20 cellular contexts compared by ENCODE assay signal in genomic region chr18:32096936-32097335, GRCh38. TPM values are rescaled to one million over a fixed set of nuclear protein-coding genes. Genes with fewer than 3 reads are reported as not detected.
DNase-seq lines count a peak whose midpoint lies in the region; ATAC-seq, FAIRE-seq and TF ChIP-seq lines count a peak whose summit lies in the region.
"Had no signal": no experiment of that assay in that cellular context is flagged by ENCODE, and none has a peak within 500 bp of the region (broad histone marks: within the 10 kb centered on the region; RNA-seq: fewer than 3 reads in every experiment).

No MANE protein-coding gene starts in this region.

- peak overlapping the region; percentile 81 for H3K27ac Mint-ChIP-seq in activated naive CD8-positive, alpha-beta T cell treated with anti-CD3 and anti-CD28 coated beads, Interleukin-2, amount 10 ng/mL, durations not matched to agents 7 days and 5 days
- H3K27ac Mint-ChIP-seq in HFFc6: no peak overlapping the region
- H3K27ac Mint-ChIP-seq: GM23338 had no signal

- no peaks in the 10 kb centered on the region for H3K9me2 ChIP-seq in OCI-LY7 (ENCODE audit: insufficient read depth, low read length)

- H4K20me1 ChIP-seq in HepG2 (ENCODE audit: insufficient read depth, low read length): peaks cover 24% of the 10 kb centered on the region; the same call in 1 of the 2 replicates
- H4K20me1 ChIP-seq in OCI-LY7 (ENCODE audit: insufficient read depth, low read length): peaks cover 9% of the 10 kb centered on the region; the same call in 1 of the 2 replicates

- H2AFZ ChIP-seq in HepG2 (ENCODE audit: low read length) (no peak overlapping the region), OCI-LY7 (ENCODE audit: low read length) (no peak overlapping the region)
- H2AFZ ChIP-seq: GM23338 had no signal

- no peaks in the 10 kb centered on the region for H3K9me3 ChIP-seq in HepG2 (ENCODE audit: low read length)
- no peaks in the 10 kb centered on the region for H3K9me3 ChIP-seq in right lobe of liver
- no peaks in the 10 kb centered on the region for H3K9me3 ChIP-seq in OCI-LY7 (ENCODE audit: low read length)
- H3K9me3 ChIP-seq in thymus (ENCODE audit: control insufficient read depth): no peaks in the 10 kb centered on the region

- TF ChIP-seq RAD21 in HepG2 (CRISPR knock-in tag; IDR thresholded peaks at IDR 0.05): no peak

- peak overlapping the region; percentile 66 for H3K4me3 Mint-ChIP-seq in activated naive CD8-positive, alpha-beta T cell treated with anti-CD3 and anti-CD28 coated beads, Interleukin-2, amount 10 ng/mL, durations not matched to agents 7 days and 5 days
- H3K4me3 Mint-ChIP-seq in HFFc6: no peak overlapping the region
- H3K4me3 Mint-ChIP-seq: GM23338 had no signal

- H3K36me3 ChIP-seq in HepG2 (replicated peaks in 1 of 2; ENCODE audit: control insufficient read depth in 1 of 2, insufficient read depth in 2 of 2, low read length in 2 of 2) (peaks cover 5 to 13% of the 10 kb centered on the region in 2 experiments; a peak in 3 of 5 replicates), right lobe of liver (no peaks in the 10 kb centered on the region), OCI-LY7 (ENCODE audit: insufficient read depth, low read length) (peaks cover 55% of the 10 kb centered on the region), thymus (ENCODE audit: control insufficient read depth, insufficient read depth) (peaks cover 8% of the 10 kb centered on the region)

- TF ChIP-seq CTCF in HepG2 (CRISPR knock-in tag; IDR thresholded peaks at IDR 0.05): no peak
- TF ChIP-seq CTCF in right lobe of liver (IDR thresholded peaks at IDR 0.05): no peak
- no peak for TF ChIP-seq CTCF in OCI-LY7 (conservative IDR thresholded peaks at IDR 0.05; ENCODE audit: low read length)
- no peak for TF ChIP-seq CTCF in HFFc6 (IDR thresholded peaks at IDR 0.05)

- intact Hi-C loops in HepG2 (cut with micrococcal nuclease; ENCODE audit: unreplicated experiment) (loop anchor here (2.0 to 10.0 kb wide), 2 partner anchors 14 to 512 kb away; no protein-coding TSS in a partner anchor), right lobe of liver (cut with DNase I) (no loop called here), OCI-LY7 (cut with micrococcal nuclease; ENCODE audit: unreplicated experiment) (no loop called here)

- H3K9ac ChIP-seq in HepG2 (ENCODE audit: insufficient read depth, low read depth, low read length): no peak overlapping the region

- POLR2A ChIA-PET in HepG2 (lab: Yijun Ruan, JAX) (no interaction called here), OCI-LY7 (lab: Charles Lee) (interaction anchor here (0.6 kb wide), 2 partner anchors 24 to 70 kb away, joined by 3 to 9 read pairs; no protein-coding TSS in a partner anchor)
- POLR2A ChIA-PET in activated naive CD8-positive, alpha-beta T cell treated with anti-CD3 and anti-CD28 coated beads, Interleukin-2, amount 10 ng/mL, durations not matched to agents 7 days and 5 days (lab: Charles Lee): interaction anchor here (1.7 kb wide), 1 partner anchor 78 kb away, joined by 8 read pairs; the partner anchor contains the start of gene RNF125

- ATAC-seq in HepG2: no peak
- ATAC-seq in right lobe of liver: no peak
- ATAC-seq in activated naive CD8-positive, alpha-beta T cell treated with anti-CD3 and anti-CD28 coated beads, Interleukin-2, amount 10 ng/mL, durations not matched to agents 7 days and 5 days (ENCODE audit: low read depth): no peak
- ATAC-seq: GM23338 had no signal

- H3K27me3 Mint-ChIP-seq in activated naive CD8-positive, alpha-beta T cell treated with anti-CD3 and anti-CD28 coated beads, Interleukin-2, amount 10 ng/mL, durations not matched to agents 7 days and 5 days: no peaks in the 10 kb centered on the region
- H3K27me3 Mint-ChIP-seq in HFFc6 (ENCODE audit: insufficient read depth): peaks cover 5% of the 10 kb centered on the region; the same call in 1 of the 2 replicates

- no peaks in the 10 kb centered on the region for H3K9me3 Mint-ChIP-seq in activated naive CD8-positive, alpha-beta T cell treated with anti-CD3 and anti-CD28 coated beads, Interleukin-2, amount 10 ng/mL, durations not matched to agents 7 days and 5 days
- H3K9me3 Mint-ChIP-seq in HFFc6: no peaks in the 10 kb centered on the region
- H3K9me3 Mint-ChIP-seq: GM23338 had no signal

- CTCF ChIA-PET in HepG2 (lab: Yijun Ruan, JAX; ENCODE audit: low intra/inter-chr PET ratio, low total read pairs): no interaction called here
- CTCF ChIA-PET in OCI-LY7 (lab: Charles Lee; ENCODE audit: unreplicated experiment): no interaction called here

- H3K36me3 Mint-ChIP-seq in activated naive CD8-positive, alpha-beta T cell treated with anti-CD3 and anti-CD28 coated beads, Interleukin-2, amount 10 ng/mL, durations not matched to agents 7 days and 5 days: peaks cover 54% of the 10 kb centered on the region
- peaks cover 30% of the 10 kb centered on the region for H3K36me3 Mint-ChIP-seq in HFFc6 (ENCODE audit: low read depth)

- peaks cover 49% of the 10 kb centered on the region for H3K4me1 Mint-ChIP-seq in activated naive CD8-positive, alpha-beta T cell treated with anti-CD3 and anti-CD28 coated beads, Interleukin-2, amount 10 ng/mL, durations not matched to agents 7 days and 5 days
- H3K4me1 Mint-ChIP-seq in HFFc6 (ENCODE audit: low read depth): peaks cover 44% of the 10 kb centered on the region

- TF ChIP-seq POLR2A in HepG2 (IDR thresholded peaks at IDR 0.05; ENCODE audit: insufficient read depth in 1 of 2, low read depth in 2 of 2, low read length in 2 of 2): no peak
- TF ChIP-seq POLR2A in right lobe of liver (IDR thresholded peaks at IDR 0.05): no peak

- 0 out of 2 replicates have a peak overlapping the region, but pooled peaks have one; percentile 5 for H3K4me2 ChIP-seq in HepG2 (ENCODE audit: low read depth, low read length)
- H3K4me2 ChIP-seq in OCI-LY7 (ENCODE audit: low read length): peak overlapping the region; percentile 29; the same call in 1 of the 2 replicates

- H3K27me3 ChIP-seq in HepG2 (ENCODE audit: control insufficient read depth in 1 of 2, insufficient read depth in 2 of 2, low read length in 2 of 2) (no peaks in the 10 kb centered on the region), right lobe of liver (no peaks in the 10 kb centered on the region), thymus (ENCODE audit: control insufficient read depth, insufficient read depth) (no peaks in the 10 kb centered on the region)

- no peak overlapping the region for H3K4me3 ChIP-seq in HepG2 (replicated peaks in 1 of 3; ENCODE audit: insufficient read depth in 1 of 3, low read depth in 2 of 3, low read length in 3 of 3)
- H3K4me3 ChIP-seq in right lobe of liver: no peak overlapping the region
- no peak overlapping the region for H3K4me3 ChIP-seq in OCI-LY7 (ENCODE audit: low read depth, low read length, poor library complexity, severe bottlenecking)
- H3K4me3 ChIP-seq in thymus (ENCODE audit: low read length): no peak overlapping the region
- H3K4me3 ChIP-seq: GM23338 had no signal

- H3K79me2 ChIP-seq in HepG2 (ENCODE audit: insufficient read depth, low read length) (peaks cover 79% of the 10 kb centered on the region), OCI-LY7 (ENCODE audit: insufficient read depth, low read depth, low read length) (peaks cover 89% of the 10 kb centered on the region)

- H3K4me1 ChIP-seq in HepG2 (ENCODE audit: insufficient read depth, low read length) (peaks cover 42% of the 10 kb centered on the region), right lobe of liver (peaks cover 0 to 36% (median 22%) of the 10 kb centered on the region in 4 donors), OCI-LY7 (ENCODE audit: insufficient read depth, low read length, poor library complexity, severe bottlenecking) (peaks cover 22% of the 10 kb centered on the region), thymus (ENCODE audit: control insufficient read depth, insufficient read depth, low read length) (peaks cover 13% of the 10 kb centered on the region)

- 90% methylated on average over 2 of the region's 2 CpGs for WGBS in HepG2 (ENCODE audit: low lambda C conversion rate)
- 96% methylated on average over 2 of the region's 2 CpGs for WGBS in right lobe of liver (ENCODE audit: insufficient coverage, low coverage, low lambda C conversion rate, missing lambda C conversion rate)
- 31% methylated on average over 2 of the region's 2 CpGs for WGBS in thymus

- no peak for FAIRE-seq in HepG2 (lab: Jason Lieb, UNC)
- FAIRE-seq: frontal cortex, GM19239, keratinocyte had no signal

- in situ Hi-C loops in HepG2 (cut with HindIII; ENCODE audit: extremely low pct_ligation_motif_present, low pct_unique_long_range_greater_than_20kb): no loop called here

- no peak for DNase-seq in HepG2 (ENCODE audit: low spot score)
- no peak for DNase-seq in right lobe of liver
- no peak for DNase-seq in OCI-LY7 (ENCODE audit: low spot score)
- DNase-seq in activated naive CD8-positive, alpha-beta T cell treated with anti-CD3 and anti-CD28 coated beads, Interleukin-2, amount 10 ng/mL, durations not matched to agents 7 days and 5 days: no peak
- no peak for DNase-seq in GM19238 (ENCODE audit: insufficient read length, low spot score)
- DNase-seq in medulla oblongata (ENCODE audit: extremely low spot score): no peak
- DNase-seq in HFFc6: no peak
- DNase-seq: activated CD8-positive, alpha-beta memory T cell treated with anti-CD3 and anti-CD28 coated beads for 24 hours; KG1; mammary epithelial cell; NCI-H1105; NCI-H2107; NCI-H510A treated with DMSO at 0.1 percent for 48 hours; RPMI8226; trophoblast cell had no signal

- TF ChIP-seq EP300 in HepG2 (IDR thresholded peaks at IDR 0.05; ENCODE audit: low read depth in 2 of 2, low read length in 2 of 2): no peak
- TF ChIP-seq EP300 in HepG2 (CRISPR knock-in tag; IDR thresholded peaks at IDR 0.05; ENCODE audit: borderline replicate concordance): no peak

- H3K27ac ChIP-seq in HepG2 (ENCODE audit: extremely low read length, insufficient read depth, low read length): no peak overlapping the region
- H3K27ac ChIP-seq in right lobe of liver: no peak overlapping the region
- no peak overlapping the region for H3K27ac ChIP-seq in OCI-LY7 (ENCODE audit: low read depth, low read length, poor library complexity, severe bottlenecking)
- peak overlapping the region; percentile 58 for H3K27ac ChIP-seq in thymus (ENCODE audit: low read depth)

- no TSS peak for BruUV-seq in HepG2 (replicated peaks; lab: Mats Ljungman, UMichigan)
- BruUV-seq in OCI-LY7 (replicated peaks; lab: Mats Ljungman, UMichigan): no TSS peak

RNA-seq across cellular contexts. Expression of gene RNF138, which starts 5.3 kb away (rescaled TPM):
- total RNA-seq in HepG2 (2016; rRNA removed; fragmentation: Illumina TruSeq; extraction: Trizol): 33.6 and 44.8 TPM in 2 replicates
- total RNA-seq in HepG2 (2016; cell fraction: cytosol; rRNA removed; fragmentation: Illumina TruSeq; extraction: Trizol; ENCODE audit: low read depth): 26.6 and 29.1 TPM in 2 replicates
- total RNA-seq in HepG2 (2016; cell fraction: insoluble cytoplasmic fraction; rRNA removed; fragmentation: Illumina TruSeq; extraction: Trizol): 38.1 and 50.2 TPM in 2 replicates
- 35.2 and 40.9 TPM in 2 replicates for total RNA-seq in HepG2 (2016; cell fraction: membrane; rRNA removed; fragmentation: Illumina TruSeq; extraction: Trizol)
- total RNA-seq in HepG2 (2016; cell fraction: nucleus; rRNA removed; fragmentation: Illumina TruSeq; extraction: Trizol): 14.5 and 18.4 TPM in 2 replicates
- 11.0 and 14.6 TPM in 2 replicates for polyA plus RNA-seq in HepG2 (2011; rRNA removed)
- 11.9 and 14.5 TPM in 2 replicates for polyA plus RNA-seq in HepG2 (2011; cell fraction: cytosol; rRNA removed)
- 8.4 and 10.3 TPM in 2 replicates for polyA plus RNA-seq in HepG2 (2011; cell fraction: nucleus; rRNA removed)
- 15.0 and 21.5 TPM in 2 replicates for polyA plus RNA-seq in HepG2 (2012)
- polyA plus RNA-seq in HepG2 (2016; cell fraction: cytosol; fragmentation: Illumina TruSeq; extraction: Trizol; ENCODE audit: low read depth): 8.5 and 9.4 TPM in 2 replicates
- 38.7 and 40.4 TPM in 2 replicates for polyA plus RNA-seq in HepG2 (2016; cell fraction: insoluble cytoplasmic fraction; fragmentation: Illumina TruSeq; extraction: Trizol; ENCODE audit: low read depth)
- polyA plus RNA-seq in HepG2 (2016; cell fraction: membrane; fragmentation: Illumina TruSeq; extraction: Trizol; ENCODE audit: low read depth): 14.3 and 18.4 TPM in 2 replicates
- 20.7 and 21.5 TPM in 2 replicates for polyA plus RNA-seq in HepG2 (2016; cell fraction: nucleus; fragmentation: Illumina TruSeq; extraction: Trizol; ENCODE audit: insufficient read depth, low read depth)
- 40.1 and 42.9 TPM in 2 replicates for polyA minus RNA-seq in HepG2 (2011; rRNA and poly(A)+ RNA removed; ENCODE audit: low replicate concordance)
- 30.0 and 36.7 TPM in 2 replicates for polyA minus RNA-seq in HepG2 (2011; cell fraction: cytosol; rRNA and poly(A)+ RNA removed)
- 16.7 and 21.9 TPM in 2 replicates for polyA minus RNA-seq in HepG2 (2011; cell fraction: nucleus; rRNA and poly(A)+ RNA removed)
- 10 to 100 TPM in 5 of 6 experiments, 1 to 10 TPM in 1; 9.3 to 17.5 (median 12.7) TPM for total RNA-seq in right lobe of liver
- 17.5 and 25.8 TPM in 2 replicates for total RNA-seq in OCI-LY7 (2014; rRNA removed; shearing (Covaris generic))
- 32.7 and 39.1 TPM in 2 replicates for total RNA-seq in OCI-LY7 (2022)
- total RNA-seq in activated naive CD8-positive, alpha-beta T cell treated with anti-CD3 and anti-CD28 coated beads, Interleukin-2, amount 10 ng/mL, durations not matched to agents 7 days and 5 days: 10 to 100 TPM; 83.6 to 86.7 TPM
- 39.8 TPM for polyA plus RNA-seq in thymus
- 10 to 100 TPM; 10.2 to 14.4 (median 13.6) TPM for total RNA-seq in HFFc6 (2021; fragmentation: NEBNext Ultra II Directional; extraction: Animal tissue kit (Norgen Biotek cat#: 25700))
